ENCODE assay signal across 1 cellular context in genomic region chr22:18147791-18148507, GRCh38.
TF ChIP-seq lines count a peak whose summit lies in the region.

No MANE protein-coding gene starts in this region.

TF ChIP-seq in HepG2, 621 proteins besides CTCF, POLR2A, EP300 and RAD21 (continues in another document):
- TF ChIP-seq SETDB1 (CRISPR knock-in tag; IDR thresholded peaks at IDR 0.05; ENCODE audit: borderline replicate concordance) (no peak), ETV6 (CRISPR knock-in tag; conservative IDR thresholded peaks at IDR 0.05) (no peak), GABPA (IDR thresholded peaks at IDR 0.05; ENCODE audit: low read depth, low read length) (no peak), GABPA (CRISPR knock-in tag; IDR thresholded peaks at IDR 0.05; ENCODE audit: low read depth) (no peak), NRL (CRISPR knock-in tag; IDR thresholded peaks at IDR 0.05; ENCODE audit: borderline replicate concordance) (0 out of 2 replicates have a peak, but pooled peaks have one; percentile 55), NONO (IDR thresholded peaks at IDR 0.05) (no peak), NONO (CRISPR knock-in tag; conservative IDR thresholded peaks at IDR 0.05) (no peak), ZNF468 (CRISPR knock-in tag; IDR thresholded peaks at IDR 0.05) (peak; percentile 85; the same call in 1 of the 2 replicates), ZNF790 (CRISPR knock-in tag; IDR thresholded peaks at IDR 0.05; ENCODE audit: borderline replicate concordance) (no peak), ZNF17 (CRISPR knock-in tag; IDR thresholded peaks at IDR 0.05) (no peak), ZNF773 (CRISPR knock-in tag; IDR thresholded peaks at IDR 0.05; ENCODE audit: borderline replicate concordance) (no peak), ZNF143 (CRISPR knock-in tag; IDR thresholded peaks at IDR 0.05) (no peak), ZNF713 (CRISPR knock-in tag; IDR thresholded peaks at IDR 0.05) (no peak), HOXA9 (CRISPR knock-in tag; IDR thresholded peaks at IDR 0.05; ENCODE audit: borderline replicate concordance) (no peak), MBD4 (IDR thresholded peaks at IDR 0.05; ENCODE audit: borderline replicate concordance, low read length) (no peak), ZBTB42 (CRISPR knock-in tag; IDR thresholded peaks at IDR 0.05) (no peak), ZNF552 (CRISPR knock-in tag; IDR thresholded peaks at IDR 0.05; ENCODE audit: borderline replicate concordance) (no peak), FOXO1 (CRISPR knock-in tag; IDR thresholded peaks at IDR 0.05) (no peak), ZNF3 (CRISPR knock-in tag; IDR thresholded peaks at IDR 0.05) (no peak), SP4 (CRISPR knock-in tag; IDR thresholded peaks at IDR 0.05) (peak; percentile 45; the same call in 1 of the 2 replicates), ZMYM2 (CRISPR knock-in tag; IDR thresholded peaks at IDR 0.05) (0 out of 2 replicates have a peak, but pooled peaks have one; percentile 6), CERS6 (CRISPR knock-in tag; IDR thresholded peaks at IDR 0.05) (no peak), ZSCAN31 (CRISPR knock-in tag; IDR thresholded peaks at IDR 0.05; ENCODE audit: low read depth) (no peak), CENPT (CRISPR knock-in tag; IDR thresholded peaks at IDR 0.05; ENCODE audit: low read depth) (0 out of 2 replicates have a peak, but pooled peaks have one; percentile 59), ZNF12 (CRISPR knock-in tag; IDR thresholded peaks at IDR 0.05) (no peak), NCOR1 (IDR thresholded peaks at IDR 0.05; ENCODE audit: borderline replicate concordance, low read length) (no peak), GABPB1 (CRISPR knock-in tag; IDR thresholded peaks at IDR 0.05) (no peak), KMT2B (CRISPR knock-in tag; IDR thresholded peaks at IDR 0.05) (no peak), KLF9 (CRISPR knock-in tag; IDR thresholded peaks at IDR 0.05; ENCODE audit: low read depth) (no peak), ZBTB33 (CRISPR knock-in tag; IDR thresholded peaks at IDR 0.05) (no peak), ERF (CRISPR knock-in tag; IDR thresholded peaks at IDR 0.05) (no peak), NFE2L2 (IDR thresholded peaks at IDR 0.05; ENCODE audit: low read length) (no peak), ZBTB38 (CRISPR knock-in tag; IDR thresholded peaks at IDR 0.05) (0 out of 2 replicates have a peak, but pooled peaks have one; percentile 6), ZNF136 (CRISPR knock-in tag; IDR thresholded peaks at IDR 0.05; ENCODE audit: low read depth) (no peak), CREB1 (IDR thresholded peaks at IDR 0.05) (no peak), CREB1 (CRISPR knock-in tag; IDR thresholded peaks at IDR 0.05) (0 out of 2 replicates have a peak, but pooled peaks have one; percentile 30), ZNF644 (CRISPR knock-in tag; IDR thresholded peaks at IDR 0.05; ENCODE audit: low read depth) (no peak), TAF1 (CRISPR knock-in tag; IDR thresholded peaks at IDR 0.05) (no peak), ZFP37 (CRISPR knock-in tag; IDR thresholded peaks at IDR 0.05; ENCODE audit: borderline replicate concordance) (no peak), ZNF501 (CRISPR knock-in tag; IDR thresholded peaks at IDR 0.05) (no peak), ZNF441 (CRISPR knock-in tag; IDR thresholded peaks at IDR 0.05; ENCODE audit: borderline replicate concordance) (no peak), ARID2 (CRISPR knock-in tag; IDR thresholded peaks at IDR 0.05; ENCODE audit: borderline replicate concordance) (peak; percentile 53; the same call in 1 of the 2 replicates), ZNF749 (CRISPR knock-in tag; IDR thresholded peaks at IDR 0.05; ENCODE audit: borderline replicate concordance) (peak; percentile 36; the same call in 1 of the 2 replicates), SCMH1 (CRISPR knock-in tag; IDR thresholded peaks at IDR 0.05; ENCODE audit: borderline replicate concordance) (no peak), HHEX (CRISPR knock-in tag; IDR thresholded peaks at IDR 0.05) (no peak), ZNF737 (CRISPR knock-in tag; IDR thresholded peaks at IDR 0.05; ENCODE audit: borderline replicate concordance) (no peak), CCAR2 (optimal IDR thresholded peaks at IDR 0.05; ENCODE audit: low read depth, low read length) (no peak), ZNF567 (CRISPR knock-in tag; IDR thresholded peaks at IDR 0.05; ENCODE audit: borderline replicate concordance) (no peak), AGO2 (optimal IDR thresholded peaks at IDR 0.05; ENCODE audit: low read depth, low read length) (no peak), SNAPC5 (CRISPR knock-in tag; IDR thresholded peaks at IDR 0.05; ENCODE audit: borderline replicate concordance) (peak; percentile 87; the same call in 1 of the 2 replicates), ZNF564 (CRISPR knock-in tag; IDR thresholded peaks at IDR 0.05) (no peak), MED1 (CRISPR knock-in tag; IDR thresholded peaks at IDR 0.05) (no peak), JUN (CRISPR knock-in tag; IDR thresholded peaks at IDR 0.05) (no peak), ZNF687 (CRISPR knock-in tag; IDR thresholded peaks at IDR 0.05) (peak; percentile 49; the same call in 1 of the 2 replicates), CSRNP1 (CRISPR knock-in tag; IDR thresholded peaks at IDR 0.05) (peak; percentile 30; the same call in 1 of the 2 replicates), GLI4 (CRISPR knock-in tag; IDR thresholded peaks at IDR 0.05; ENCODE audit: borderline replicate concordance) (no peak)
- TF ChIP-seq, protein P1, sequence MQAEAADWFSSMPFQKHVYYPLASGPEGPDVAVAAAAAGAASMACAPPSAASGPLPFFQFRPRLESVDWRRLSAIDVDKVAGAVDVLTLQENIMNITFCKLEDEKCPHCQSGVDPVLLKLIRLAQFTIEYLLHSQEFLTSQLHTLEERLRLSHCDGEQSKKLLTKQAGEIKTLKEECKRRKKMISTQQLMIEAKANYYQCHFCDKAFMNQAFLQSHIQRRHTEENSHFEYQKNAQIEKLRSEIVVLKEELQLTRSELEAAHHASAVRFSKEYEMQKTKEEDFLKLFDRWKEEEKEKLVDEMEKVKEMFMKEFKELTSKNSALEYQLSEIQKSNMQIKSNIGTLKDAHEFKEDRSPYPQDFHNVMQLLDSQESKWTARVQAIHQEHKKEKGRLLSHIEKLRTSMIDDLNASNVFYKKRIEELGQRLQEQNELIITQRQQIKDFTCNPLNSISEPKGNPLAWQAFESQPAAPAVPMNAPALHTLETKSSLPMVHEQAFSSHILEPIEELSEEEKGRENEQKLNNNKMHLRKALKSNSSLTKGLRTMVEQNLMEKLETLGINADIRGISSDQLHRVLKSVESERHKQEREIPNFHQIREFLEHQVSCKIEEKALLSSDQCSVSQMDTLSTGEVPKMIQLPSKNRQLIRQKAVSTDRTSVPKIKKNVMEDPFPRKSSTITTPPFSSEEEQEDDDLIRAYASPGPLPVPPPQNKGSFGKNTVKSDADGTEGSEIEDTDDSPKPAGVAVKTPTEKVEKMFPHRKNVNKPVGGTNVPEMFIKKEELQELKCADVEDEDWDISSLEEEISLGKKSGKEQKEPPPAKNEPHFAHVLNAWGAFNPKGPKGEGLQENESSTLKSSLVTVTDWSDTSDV (CRISPR knock-in tag; IDR thresholded peaks at IDR 0.05): 0 out of 2 replicates have a peak, but pooled peaks have one; percentile 27
- TF ChIP-seq, protein P2, sequence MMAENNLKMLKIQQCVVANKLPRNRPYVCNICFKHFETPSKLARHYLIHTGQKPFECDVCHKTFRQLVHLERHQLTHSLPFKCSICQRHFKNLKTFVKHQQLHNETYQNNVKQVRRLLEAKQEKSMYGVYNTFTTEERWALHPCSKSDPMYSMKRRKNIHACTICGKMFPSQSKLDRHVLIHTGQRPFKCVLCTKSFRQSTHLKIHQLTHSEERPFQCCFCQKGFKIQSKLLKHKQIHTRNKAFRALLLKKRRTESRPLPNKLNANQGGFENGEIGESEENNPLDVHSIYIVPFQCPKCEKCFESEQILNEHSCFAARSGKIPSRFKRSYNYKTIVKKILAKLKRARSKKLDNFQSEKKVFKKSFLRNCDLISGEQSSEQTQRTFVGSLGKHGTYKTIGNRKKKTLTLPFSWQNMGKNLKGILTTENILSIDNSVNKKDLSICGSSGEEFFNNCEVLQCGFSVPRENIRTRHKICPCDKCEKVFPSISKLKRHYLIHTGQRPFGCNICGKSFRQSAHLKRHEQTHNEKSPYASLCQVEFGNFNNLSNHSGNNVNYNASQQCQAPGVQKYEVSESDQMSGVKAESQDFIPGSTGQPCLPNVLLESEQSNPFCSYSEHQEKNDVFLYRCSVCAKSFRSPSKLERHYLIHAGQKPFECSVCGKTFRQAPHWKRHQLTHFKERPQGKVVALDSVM (CRISPR knock-in tag; IDR thresholded peaks at IDR 0.05): no peak
- TF ChIP-seq, protein P3, sequence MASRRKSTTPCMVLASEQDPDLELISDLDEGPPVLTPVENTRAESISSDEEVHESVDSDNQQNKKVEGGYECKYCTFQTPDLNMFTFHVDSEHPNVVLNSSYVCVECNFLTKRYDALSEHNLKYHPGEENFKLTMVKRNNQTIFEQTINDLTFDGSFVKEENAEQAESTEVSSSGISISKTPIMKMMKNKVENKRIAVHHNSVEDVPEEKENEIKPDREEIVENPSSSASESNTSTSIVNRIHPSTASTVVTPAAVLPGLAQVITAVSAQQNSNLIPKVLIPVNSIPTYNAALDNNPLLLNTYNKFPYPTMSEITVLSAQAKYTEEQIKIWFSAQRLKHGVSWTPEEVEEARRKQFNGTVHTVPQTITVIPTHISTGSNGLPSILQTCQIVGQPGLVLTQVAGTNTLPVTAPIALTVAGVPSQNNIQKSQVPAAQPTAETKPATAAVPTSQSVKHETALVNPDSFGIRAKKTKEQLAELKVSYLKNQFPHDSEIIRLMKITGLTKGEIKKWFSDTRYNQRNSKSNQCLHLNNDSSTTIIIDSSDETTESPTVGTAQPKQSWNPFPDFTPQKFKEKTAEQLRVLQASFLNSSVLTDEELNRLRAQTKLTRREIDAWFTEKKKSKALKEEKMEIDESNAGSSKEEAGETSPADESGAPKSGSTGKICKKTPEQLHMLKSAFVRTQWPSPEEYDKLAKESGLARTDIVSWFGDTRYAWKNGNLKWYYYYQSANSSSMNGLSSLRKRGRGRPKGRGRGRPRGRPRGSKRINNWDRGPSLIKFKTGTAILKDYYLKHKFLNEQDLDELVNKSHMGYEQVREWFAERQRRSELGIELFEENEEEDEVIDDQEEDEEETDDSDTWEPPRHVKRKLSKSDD (CRISPR knock-in tag; IDR thresholded peaks at IDR 0.05; ENCODE audit: low read depth): peak; percentile 37; the same call in 1 of the 2 replicates
